In genomic region chr3:18559323-18559972, GRCh38 we compare ENCODE assay signal across 8 cellular contexts.
DNase-seq lines count a peak whose midpoint lies in the region; ATAC-seq and TF ChIP-seq lines count a peak whose summit lies in the region.

No MANE protein-coding gene starts in this region.

- H3K4me3 ChIP-seq in esophagus muscularis mucosa (no peak overlapping the region), neural cell (ENCODE audit: low read length) (no peak overlapping the region)

- no peaks in the 10 kb centered on the region for H3K4me1 ChIP-seq in esophagus muscularis mucosa

- no peaks in the 10 kb centered on the region for H4K20me1 ChIP-seq in neural cell (ENCODE audit: insufficient read depth)

- 15% methylated on average over 6 of the region's 6 CpGs for WGBS in esophagus muscularis mucosa

- H3K27me3 ChIP-seq in esophagus muscularis mucosa (no peaks in the 10 kb centered on the region), neural cell (ENCODE audit: insufficient read depth, low read depth, low read length) (no peaks in the 10 kb centered on the region)

- peak; percentile 30 for TF ChIP-seq RAD21 in neural cell (conservative IDR thresholded peaks at IDR 0.05)

- peak; percentile 2 for DNase-seq in NK-92 (lab: John Stamatoyannopoulos, UW; ENCODE audit: unreplicated experiment)
- DNase-seq in NK-92 treated with Interleukin-12 subunit alpha and Interleukin-12 subunit beta, amount 100 ng/mL, for 24 hours (lab: John Stamatoyannopoulos, UW), result no peak
- peak; percentile 19 for DNase-seq in NCI-H345 treated with DMSO at 0.1 percent for 48 hours (lab: John Stamatoyannopoulos, UW; ENCODE audit: unreplicated experiment)
- peak; percentile 28 to 46 for DNase-seq in activated CD4-positive, alpha-beta T cell treated with anti-CD3 and anti-CD28 coated beads, Interleukin-2, amount 50 U/mL, for 48 hours
- DNase-seq in esophagus muscularis mucosa (ENCODE audit: extremely low spot score), result no peak

- TF ChIP-seq CTCF in esophagus muscularis mucosa (IDR thresholded peaks at IDR 0.05), result peak; percentile 48 to 65 (median 55)
- peak; percentile 48 for TF ChIP-seq CTCF in neural cell (IDR thresholded peaks at IDR 0.05; ENCODE audit: poor library complexity, severe bottlenecking)

- ATAC-seq in HG02973 (IDR thresholded peaks at IDR 0.05; ENCODE audit: unreplicated experiment), result peak; percentile 64
- no peak for ATAC-seq in GM21390 (IDR thresholded peaks at IDR 0.05; ENCODE audit: unreplicated experiment)

- no peak overlapping the region for H2AFZ ChIP-seq in neural cell (ENCODE audit: low read depth, low read length)

- H3K27ac ChIP-seq in esophagus muscularis mucosa (replicated peaks in 1 of 4) (no peak overlapping the region), neural cell (ENCODE audit: low read length) (no peak overlapping the region)

- no peaks in the 10 kb centered on the region for H3F3A ChIP-seq in neural cell (ENCODE audit: insufficient read depth, low read length, poor library complexity, severe bottlenecking)

- no peaks in the 10 kb centered on the region for H3K79me2 ChIP-seq in neural cell (replicated peaks; ENCODE audit: insufficient read depth, low read length)

- TF ChIP-seq EP300 in esophagus muscularis mucosa (IDR thresholded peaks at IDR 0.05) (no peak), neural cell (conservative IDR thresholded peaks at IDR 0.05; ENCODE audit: poor library complexity, severe bottlenecking) (no peak)

- no peaks in the 10 kb centered on the region for H3K9me2 ChIP-seq in neural cell (ENCODE audit: insufficient read depth, low read length)

- no peak overlapping the region for H3K9ac ChIP-seq in neural cell (ENCODE audit: low read length)

- no peak for TF ChIP-seq POLR2A in esophagus muscularis mucosa (IDR thresholded peaks at IDR 0.05; ENCODE audit: low read depth)

- H3K4me2 ChIP-seq in neural cell (ENCODE audit: low read length), result no peak overlapping the region

- H3K9me3 ChIP-seq in esophagus muscularis mucosa (no peaks in the 10 kb centered on the region), neural cell (ENCODE audit: low read length) (no peaks in the 10 kb centered on the region)

- H3K36me3 ChIP-seq in esophagus muscularis mucosa (no peaks in the 10 kb centered on the region), neural cell (ENCODE audit: insufficient read depth, low read length) (no peaks in the 10 kb centered on the region)

- intact Hi-C loops in esophagus muscularis mucosa (cut with DNase I), result no loop called here

TF ChIP-seq in neural cell, 6 proteins besides CTCF, POLR2A, EP300 and RAD21:
- TF ChIP-seq MXI1 (conservative IDR thresholded peaks at IDR 0.05; ENCODE audit: poor library complexity, severe bottlenecking) (no peak), SMC3 (conservative IDR thresholded peaks at IDR 0.05; ENCODE audit: poor library complexity) (peak; percentile 51)
TF ChIP-seq in neural cell: peak in this region for 1.

Comparison
In these comparisons a context has a peak if more than half of its experiments do, and no peak if none do; other contexts are left out.
1. DNase-seq: peak in NK-92 (single experiment), NCI-H345 treated with DMSO at 0.1 percent for 48 hours (single experiment) and activated CD4-positive, alpha-beta T cell treated with anti-CD3 and anti-CD28 coated beads, Interleukin-2, amount 50 U/mL, for 48 hours (2 of 2); none in NK-92 treated with Interleukin-12 subunit alpha and Interleukin-12 subunit beta, amount 100 ng/mL, for 24 hours (single experiment) and esophagus muscularis mucosa (single experiment).